Comparison of ENCODE assay signal across 10 cellular contexts in genomic region chr1:66944330-66945274, GRCh38. TPM values are rescaled to one million over a fixed set of nuclear protein-coding genes. Genes with fewer than 3 reads are reported as not detected.
DNase-seq lines count a peak whose midpoint lies in the region; ATAC-seq, FAIRE-seq and TF ChIP-seq lines count a peak whose summit lies in the region.
"Had no signal": no experiment of that assay in that cellular context is flagged by ENCODE, and none has a peak within 500 bp of the region (broad histone marks: within the 10 kb centered on the region; RNA-seq: fewer than 3 reads in every experiment).

No MANE protein-coding gene starts in this region.

- ATAC-seq in left cardiac atrium = peak; percentile 77 to 98
- no peak for ATAC-seq in CD8-positive, alpha-beta T cell
- ATAC-seq in HG02884 (IDR thresholded peaks at IDR 0.05; ENCODE audit: unreplicated experiment) = no peak

- CTCF ChIA-PET in CD8-positive, alpha-beta T cell (lab: Charles Lee) = interaction anchor here (0.8 to 1.1 kb wide), 2 partner anchors 11 to 51 kb away, joined by 3 to 4 read pairs; no protein-coding TSS in a partner anchor
- CTCF ChIA-PET in A673 (lab: Charles Lee) = no interaction called here

- no peaks in the 10 kb centered on the region for H3K27me3 Mint-ChIP-seq in CD8-positive, alpha-beta T cell (ENCODE audit: low read depth)
- H3K27me3 Mint-ChIP-seq: activated naive CD8-positive, alpha-beta T cell treated with anti-CD3 and anti-CD28 coated beads for 36 hours had no signal

- H3K27me3 ChIP-seq in ascending aorta (no peaks in the 10 kb centered on the region), A673 (replicated peaks; ENCODE audit: insufficient read depth, low read depth, low read length, poor library complexity) (no peaks in the 10 kb centered on the region)
- H3K27me3 ChIP-seq in CD8-positive, alpha-beta T cell (ENCODE audit: insufficient read depth, low read length) = no peaks in the 10 kb centered on the region

- POLR2A ChIA-PET in CD8-positive, alpha-beta T cell (lab: Charles Lee) = interaction anchor here (0.5 kb wide), 1 partner anchor 617 kb away, joined by 3 read pairs; no protein-coding TSS in a partner anchor
- POLR2A ChIA-PET in A673 (lab: Charles Lee; ENCODE audit: low non-redundant PET) = no interaction called here

- H3K9me3 Mint-ChIP-seq in CD8-positive, alpha-beta T cell = no peaks in the 10 kb centered on the region
- H3K9me3 Mint-ChIP-seq: activated naive CD8-positive, alpha-beta T cell treated with anti-CD3 and anti-CD28 coated beads for 36 hours had no signal

- intact Hi-C loops in ascending aorta (cut with DNase I) (no loop called here), left cardiac atrium (cut with DNase I) (no loop called here), A673 (cut with micrococcal nuclease; ENCODE audit: unreplicated experiment) (no loop called here)
- intact Hi-C loops in CD8-positive, alpha-beta T cell (cut with DNase I, micrococcal nuclease) = loop anchor here in 1 of 2 experiments (1.0 to 2.0 kb wide), 2 partner anchors 9 to 14 kb away; no protein-coding TSS in a partner anchor

- H3K9me3 ChIP-seq in ascending aorta = no peaks in the 10 kb centered on the region
- no peaks in the 10 kb centered on the region for H3K9me3 ChIP-seq in CD8-positive, alpha-beta T cell (ENCODE audit: low read length)
- H3K9me3 ChIP-seq in A673 (ENCODE audit: low read depth, low read length, poor library complexity, severe bottlenecking) = no peaks in the 10 kb centered on the region

- TF ChIP-seq POLR2A in H54 (IDR thresholded peaks at IDR 0.05; ENCODE audit: low read depth, low read length) = no peak

- H3K4me1 ChIP-seq in ascending aorta (peaks cover 5 to 23% of the 10 kb centered on the region in 2 donors), A673 (ENCODE audit: insufficient read depth, low read length, poor library complexity, severe bottlenecking) (no peaks in the 10 kb centered on the region)
- H3K4me1 ChIP-seq in CD8-positive, alpha-beta T cell (ENCODE audit: insufficient read depth, low read length) = peaks cover 27% of the 10 kb centered on the region

- H3K4me1 Mint-ChIP-seq in CD8-positive, alpha-beta T cell (ENCODE audit: low read depth) = peaks cover 74% of the 10 kb centered on the region

- peak overlapping the region; percentile 13 to 54 for H3K27ac ChIP-seq in ascending aorta
- H3K27ac ChIP-seq in CD8-positive, alpha-beta T cell (ENCODE audit: low read depth, low read length) = no peak overlapping the region
- no peak overlapping the region for H3K27ac ChIP-seq in A673 (ENCODE audit: low read depth, low read length, poor library complexity, severe bottlenecking)

- no peak overlapping the region for H3K27ac Mint-ChIP-seq in CD8-positive, alpha-beta T cell
- H3K27ac Mint-ChIP-seq: activated naive CD8-positive, alpha-beta T cell treated with anti-CD3 and anti-CD28 coated beads for 36 hours had no signal

- peaks cover 59% of the 10 kb centered on the region for H3K36me3 Mint-ChIP-seq in CD8-positive, alpha-beta T cell

- peak; percentile 98 for FAIRE-seq in H54 (lab: Jason Lieb, UNC)

- H3K4me3 ChIP-seq in ascending aorta (no peak overlapping the region), skeletal muscle cell (ENCODE audit: low read depth, low read length) (no peak overlapping the region), A673 (ENCODE audit: low read depth, low read length, poor library complexity, severe bottlenecking) (no peak overlapping the region)
- no peak overlapping the region for H3K4me3 ChIP-seq in CD8-positive, alpha-beta T cell (ENCODE audit: low read depth, low read length)

- DNase-seq in H54 (ENCODE audit: insufficient read length, low spot score) (no peak), ascending aorta (ENCODE audit: low spot score in 2 of 2) (peak in 1 of 2 donors; percentile 76), left cardiac atrium (peak; percentile 29), skeletal muscle cell (ENCODE audit: low read depth) (peak; percentile 54), HT-29 (ENCODE audit: low spot score) (no peak), A673 (ENCODE audit: low spot score) (no peak)
- no peak for DNase-seq in CD8-positive, alpha-beta T cell
- DNase-seq: activated naive CD8-positive, alpha-beta T cell treated with anti-CD3 and anti-CD28 coated beads for 36 hours; DMS79 had no signal

- H3K4me3 Mint-ChIP-seq in CD8-positive, alpha-beta T cell = no peak overlapping the region
- H3K4me3 Mint-ChIP-seq: activated naive CD8-positive, alpha-beta T cell treated with anti-CD3 and anti-CD28 coated beads for 36 hours had no signal

- H3K36me3 ChIP-seq in ascending aorta (peaks cover 18% of the 10 kb centered on the region in 2 donors), A673 (ENCODE audit: insufficient read depth, low read length, poor library complexity, severe bottlenecking) (peaks cover 23% of the 10 kb centered on the region)
- peaks cover 18% of the 10 kb centered on the region for H3K36me3 ChIP-seq in CD8-positive, alpha-beta T cell (ENCODE audit: insufficient read depth, low read length)

- no TSS peak for BruUV-seq in A673 (replicated peaks; lab: Mats Ljungman, UMichigan)

- TF ChIP-seq CTCF in ascending aorta (IDR thresholded peaks at IDR 0.05) (no peak), A673 (conservative IDR thresholded peaks at IDR 0.05; ENCODE audit: low read depth, low read length) (no peak)
- TF ChIP-seq CTCF in CD8-positive, alpha-beta T cell (IDR thresholded peaks at IDR 0.05) = no peak

RNA-seq across cellular contexts. Expression of gene MIER1, which starts 19.8 kb away (rescaled TPM):
- total RNA-seq in ascending aorta (18.4 TPM), left cardiac atrium (10 to 100 TPM; 19.9 to 27.5 TPM), A673 (2021) (30.3 and 30.7 TPM in 2 replicates)
- total RNA-seq in HT-29 (2014; rRNA removed; shearing (Covaris generic)) = 10.8 and 12.5 TPM in 2 replicates
- 10 to 100 TPM; 94.5 to 96.5 TPM for total RNA-seq in CD8-positive, alpha-beta T cell

RNA-seq across cellular contexts. Expression of gene DNAI4, which starts 19.9 kb away (rescaled TPM):
- total RNA-seq in ascending aorta (not detected), left cardiac atrium (10 to 100 TPM; 10.3 to 17.5 TPM), A673 (2021) (4.9 and 5.3 TPM in 2 replicates)
- 0.68 and 1.4 TPM in 2 replicates for total RNA-seq in HT-29 (2014; rRNA removed; shearing (Covaris generic))
- total RNA-seq in CD8-positive, alpha-beta T cell = 1 to 10 TPM; 4.9 to 5.1 TPM

Comparison
In these comparisons a context has a peak if more than half of its experiments do, and no peak if none do; other contexts are left out.
1. DNase-seq: peak in left cardiac atrium (single experiment) and skeletal muscle cell (single experiment); none in H54 (single experiment), HT-29 (single experiment), CD8-positive, alpha-beta T cell (0 of 7) and A673 (single experiment).
2. H3K27ac ChIP-seq: peak in ascending aorta (2 of 2); none in CD8-positive, alpha-beta T cell (single experiment) and A673 (single experiment).
3. ATAC-seq: peak in left cardiac atrium (2 of 2); none in CD8-positive, alpha-beta T cell (single experiment) and HG02884 (single experiment).